1 cellular context compared by ENCODE assay signal in the genomic region with DNA sequence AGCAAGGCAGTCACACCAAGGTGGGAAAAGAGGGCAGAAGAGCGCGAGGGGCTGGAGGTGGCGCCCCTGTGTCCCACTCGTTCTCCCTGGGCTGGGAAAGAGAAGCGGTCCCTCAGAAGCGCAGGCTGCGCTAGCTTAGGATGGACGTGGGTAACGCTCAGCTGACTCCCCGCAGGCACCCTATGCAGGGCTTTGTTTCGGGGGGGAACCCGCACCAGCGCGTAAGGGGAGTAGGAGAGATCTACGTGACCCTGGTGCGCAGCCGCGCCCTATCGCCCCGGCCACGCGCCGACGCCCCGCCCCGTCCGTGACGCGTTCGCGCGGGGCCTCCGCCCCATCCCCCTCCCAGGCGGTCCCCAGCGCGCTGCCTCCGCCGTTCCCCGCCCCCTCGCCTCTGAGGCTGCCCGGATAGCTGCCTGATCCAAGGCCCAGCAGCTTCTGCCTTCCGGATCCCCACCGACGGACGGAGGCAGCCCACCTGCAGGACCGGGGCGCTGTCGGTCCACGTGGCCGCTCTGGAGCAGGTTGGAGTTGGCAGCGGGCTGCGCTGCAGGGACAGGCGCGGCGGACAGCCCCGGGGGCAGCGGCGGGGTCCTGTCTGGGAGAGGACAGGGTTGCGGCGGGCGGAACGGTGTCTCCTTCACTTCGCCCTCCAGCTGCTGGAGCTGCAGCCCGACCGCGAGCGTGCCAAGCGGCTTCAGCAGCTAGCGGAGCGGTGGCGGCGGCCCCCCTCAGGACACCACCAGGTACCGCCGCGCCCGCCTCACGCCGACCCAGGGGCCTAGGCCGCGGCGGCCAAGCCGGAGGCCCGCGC.
A peak's percentile ranks its signal among the peaks of the same experiment; 100 is the strongest.
TF ChIP-seq lines count a peak whose summit lies in the region.

Gene VDAC2 (plus strand): TSS at position 604 of the 814 bp plus-strand sequence. CDS start 363 bp downstream, outside the sequence.

TF ChIP-seq in HepG2, 621 proteins besides CTCF, POLR2A, EP300 and RAD21 (continued from another document and continues in another):
- TF ChIP-seq HOXA9 (CRISPR knock-in tag; IDR thresholded peaks at IDR 0.05; ENCODE audit: borderline replicate concordance): peak; percentile 42; the same call in 1 of the 2 replicates
- TF ChIP-seq, protein P1, sequence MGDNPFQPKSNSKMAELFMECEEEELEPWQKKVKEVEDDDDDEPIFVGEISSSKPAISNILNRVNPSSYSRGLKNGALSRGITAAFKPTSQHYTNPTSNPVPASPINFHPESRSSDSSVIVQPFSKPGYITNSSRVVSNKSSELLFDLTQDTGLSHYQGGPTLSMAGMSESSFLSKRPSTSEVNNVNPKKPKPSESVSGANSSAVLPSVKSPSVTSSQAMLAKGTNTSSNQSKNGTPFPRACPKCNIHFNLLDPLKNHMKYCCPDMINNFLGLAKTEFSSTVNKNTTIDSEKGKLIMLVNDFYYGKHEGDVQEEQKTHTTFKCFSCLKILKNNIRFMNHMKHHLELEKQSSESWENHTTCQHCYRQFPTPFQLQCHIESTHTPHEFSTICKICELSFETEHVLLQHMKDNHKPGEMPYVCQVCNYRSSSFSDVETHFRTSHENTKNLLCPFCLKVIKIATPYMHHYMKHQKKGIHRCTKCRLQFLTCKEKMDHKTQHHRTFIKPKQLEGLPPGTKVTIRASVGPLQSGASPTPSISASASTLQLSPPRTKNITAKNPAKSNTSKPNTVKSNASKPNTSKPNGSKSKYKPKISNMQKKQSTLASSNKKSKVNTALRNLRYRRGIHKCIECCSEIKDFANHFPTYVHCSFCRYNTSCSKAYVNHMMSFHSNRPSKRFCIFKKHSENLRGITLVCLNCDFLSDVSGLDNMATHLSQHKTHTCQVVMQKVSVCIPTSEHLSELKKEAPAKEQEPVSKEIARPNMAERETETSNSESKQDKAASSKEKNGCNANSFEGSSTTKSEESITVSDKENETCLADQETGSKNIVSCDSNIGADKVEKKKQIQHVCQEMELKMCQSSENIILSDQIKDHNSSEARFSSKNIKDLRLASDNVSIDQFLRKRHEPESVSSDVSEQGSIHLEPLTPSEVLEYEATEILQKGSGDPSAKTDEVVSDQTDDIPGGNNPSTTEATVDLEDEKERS (CRISPR knock-in tag; IDR thresholded peaks at IDR 0.05): no peak
- peak; percentile 68; the same call in 1 of the 2 replicates for TF ChIP-seq ZNF589 (CRISPR knock-in tag; conservative IDR thresholded peaks at IDR 0.05)
- TF ChIP-seq, protein P2, sequence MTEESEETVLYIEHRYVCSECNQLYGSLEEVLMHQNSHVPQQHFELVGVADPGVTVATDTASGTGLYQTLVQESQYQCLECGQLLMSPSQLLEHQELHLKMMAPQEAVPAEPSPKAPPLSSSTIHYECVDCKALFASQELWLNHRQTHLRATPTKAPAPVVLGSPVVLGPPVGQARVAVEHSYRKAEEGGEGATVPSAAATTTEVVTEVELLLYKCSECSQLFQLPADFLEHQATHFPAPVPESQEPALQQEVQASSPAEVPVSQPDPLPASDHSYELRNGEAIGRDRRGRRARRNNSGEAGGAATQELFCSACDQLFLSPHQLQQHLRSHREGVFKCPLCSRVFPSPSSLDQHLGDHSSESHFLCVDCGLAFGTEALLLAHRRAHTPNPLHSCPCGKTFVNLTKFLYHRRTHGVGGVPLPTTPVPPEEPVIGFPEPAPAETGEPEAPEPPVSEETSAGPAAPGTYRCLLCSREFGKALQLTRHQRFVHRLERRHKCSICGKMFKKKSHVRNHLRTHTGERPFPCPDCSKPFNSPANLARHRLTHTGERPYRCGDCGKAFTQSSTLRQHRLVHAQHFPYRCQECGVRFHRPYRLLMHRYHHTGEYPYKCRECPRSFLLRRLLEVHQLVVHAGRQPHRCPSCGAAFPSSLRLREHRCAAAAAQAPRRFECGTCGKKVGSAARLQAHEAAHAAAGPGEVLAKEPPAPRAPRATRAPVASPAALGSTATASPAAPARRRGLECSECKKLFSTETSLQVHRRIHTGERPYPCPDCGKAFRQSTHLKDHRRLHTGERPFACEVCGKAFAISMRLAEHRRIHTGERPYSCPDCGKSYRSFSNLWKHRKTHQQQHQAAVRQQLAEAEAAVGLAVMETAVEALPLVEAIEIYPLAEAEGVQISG (CRISPR knock-in tag; IDR thresholded peaks at IDR 0.05): peak; percentile 68
- no peak for TF ChIP-seq ZNF878 (CRISPR knock-in tag; IDR thresholded peaks at IDR 0.05)
- TF ChIP-seq CEBPB (IDR thresholded peaks at IDR 0.05; ENCODE audit: borderline replicate concordance, low read depth, low read length): no peak
- no peak for TF ChIP-seq NFRKB (IDR thresholded peaks at IDR 0.05)
- TF ChIP-seq, protein P3, sequence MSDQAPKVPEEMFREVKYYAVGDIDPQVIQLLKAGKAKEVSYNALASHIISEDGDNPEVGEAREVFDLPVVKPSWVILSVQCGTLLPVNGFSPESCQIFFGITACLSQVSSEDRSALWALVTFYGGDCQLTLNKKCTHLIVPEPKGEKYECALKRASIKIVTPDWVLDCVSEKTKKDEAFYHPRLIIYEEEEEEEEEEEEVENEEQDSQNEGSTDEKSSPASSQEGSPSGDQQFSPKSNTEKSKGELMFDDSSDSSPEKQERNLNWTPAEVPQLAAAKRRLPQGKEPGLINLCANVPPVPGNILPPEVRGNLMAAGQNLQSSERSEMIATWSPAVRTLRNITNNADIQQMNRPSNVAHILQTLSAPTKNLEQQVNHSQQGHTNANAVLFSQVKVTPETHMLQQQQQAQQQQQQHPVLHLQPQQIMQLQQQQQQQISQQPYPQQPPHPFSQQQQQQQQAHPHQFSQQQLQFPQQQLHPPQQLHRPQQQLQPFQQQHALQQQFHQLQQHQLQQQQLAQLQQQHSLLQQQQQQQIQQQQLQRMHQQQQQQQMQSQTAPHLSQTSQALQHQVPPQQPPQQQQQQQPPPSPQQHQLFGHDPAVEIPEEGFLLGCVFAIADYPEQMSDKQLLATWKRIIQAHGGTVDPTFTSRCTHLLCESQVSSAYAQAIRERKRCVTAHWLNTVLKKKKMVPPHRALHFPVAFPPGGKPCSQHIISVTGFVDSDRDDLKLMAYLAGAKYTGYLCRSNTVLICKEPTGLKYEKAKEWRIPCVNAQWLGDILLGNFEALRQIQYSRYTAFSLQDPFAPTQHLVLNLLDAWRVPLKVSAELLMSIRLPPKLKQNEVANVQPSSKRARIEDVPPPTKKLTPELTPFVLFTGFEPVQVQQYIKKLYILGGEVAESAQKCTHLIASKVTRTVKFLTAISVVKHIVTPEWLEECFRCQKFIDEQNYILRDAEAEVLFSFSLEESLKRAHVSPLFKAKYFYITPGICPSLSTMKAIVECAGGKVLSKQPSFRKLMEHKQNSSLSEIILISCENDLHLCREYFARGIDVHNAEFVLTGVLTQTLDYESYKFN (CRISPR knock-in tag; conservative IDR thresholded peaks at IDR 0.05): peak; percentile 75
- TF ChIP-seq FLYWCH1 (CRISPR knock-in tag; IDR thresholded peaks at IDR 0.05): no peak
- no peak for TF ChIP-seq ZMYM2 (CRISPR knock-in tag; IDR thresholded peaks at IDR 0.05)
- TF ChIP-seq ZNF501 (CRISPR knock-in tag; IDR thresholded peaks at IDR 0.05): peak; percentile 70
- TF ChIP-seq MXI1 (IDR thresholded peaks at IDR 0.05; ENCODE audit: borderline replicate concordance, low read depth, low read length): peak; percentile 19; the same call in 1 of the 3 replicates
- TF ChIP-seq MXD3 (CRISPR knock-in tag; IDR thresholded peaks at IDR 0.05): peak; percentile 90
- no peak for TF ChIP-seq ZNF549 (CRISPR knock-in tag; IDR thresholded peaks at IDR 0.05)
- peak; percentile 20; the same call in 1 of the 2 replicates for TF ChIP-seq RXRB (CRISPR knock-in tag; IDR thresholded peaks at IDR 0.05; ENCODE audit: borderline replicate concordance)
- TF ChIP-seq ZNF850 (CRISPR knock-in tag; conservative IDR thresholded peaks at IDR 0.05): 0 out of 2 replicates have a peak, but pooled peaks have one; percentile 58
- no peak for TF ChIP-seq ZNF407 (CRISPR knock-in tag; IDR thresholded peaks at IDR 0.05; ENCODE audit: not compliant biosample characterization)
- TF ChIP-seq ZNF143 (CRISPR knock-in tag; IDR thresholded peaks at IDR 0.05): no peak
- no peak for TF ChIP-seq ATRX (CRISPR knock-in tag; IDR thresholded peaks at IDR 0.05; ENCODE audit: borderline replicate concordance)
- TF ChIP-seq SOX5 (CRISPR knock-in tag; IDR thresholded peaks at IDR 0.05; ENCODE audit: borderline replicate concordance): no peak; the same call in 1 of the 2 replicates
- no peak for TF ChIP-seq PCBP2 (optimal IDR thresholded peaks at IDR 0.05; ENCODE audit: low read depth, low read length, poor library complexity, severe bottlenecking)
- TF ChIP-seq ZBTB25 (CRISPR knock-in tag; IDR thresholded peaks at IDR 0.05): peak; percentile 97
